15 cellular contexts compared by ENCODE assay signal in genomic region chr22:38110863-38111852, GRCh38. TPM values are rescaled to one million over a fixed set of nuclear protein-coding genes. Genes with fewer than 3 reads are reported as not detected.
DNase-seq lines count a peak whose midpoint lies in the region; ATAC-seq and TF ChIP-seq lines count a peak whose summit lies in the region.
"Had no signal": no experiment of that assay in that cellular context is flagged by ENCODE, and none has a peak within 500 bp of the region (broad histone marks: within the 10 kb centered on the region; RNA-seq: fewer than 3 reads in every experiment).

No MANE protein-coding gene starts in this region.

- ATAC-seq in GM23338 (peak; percentile 57), HG03457 (IDR thresholded peaks at IDR 0.05; ENCODE audit: unreplicated experiment) (no peak)
- ATAC-seq: naive thymus-derived CD8-positive, alpha-beta T cell had no signal

- in situ Hi-C loops in GM13977 (cut with MboI; ENCODE audit: low pct_unique_long_range_greater_than_20kb, low sequenced_read_pairs, unreplicated experiment), result no loop called here

- H3K9me2 ChIP-seq in GM23338 (ENCODE audit: insufficient read depth), result no peaks in the 10 kb centered on the region

- no peaks in the 10 kb centered on the region for H3K36me3 ChIP-seq in GM23338 (ENCODE audit: insufficient read depth)
- no peaks in the 10 kb centered on the region for H3K36me3 ChIP-seq in SJCRH30
- H3K36me3 ChIP-seq in rectal smooth muscle tissue (ENCODE audit: control insufficient read depth, insufficient read depth, low read length), result no peaks in the 10 kb centered on the region
- H3K36me3 ChIP-seq: breast epithelium had no signal

- no peaks in the 10 kb centered on the region for H4K20me1 ChIP-seq in GM23338 (replicated peaks; ENCODE audit: insufficient read depth)

- H2AFZ ChIP-seq in GM23338, result 0 out of 2 replicates have a peak overlapping the region, but pooled peaks have one; percentile 23

- no peaks in the 10 kb centered on the region for H3K9me3 ChIP-seq in SJCRH30 (replicated peaks)
- H3K9me3 ChIP-seq: breast epithelium, testis had no signal

- TF ChIP-seq CTCF in GM23338 (conservative IDR thresholded peaks at IDR 0.05; ENCODE audit: low read depth in 2 of 2) (no peak), GM13977 (IDR thresholded peaks at IDR 0.05; ENCODE audit: extremely low read depth, insufficient read depth, missing control alignments) (no peak)

- H3K4me1 Mint-ChIP-seq in GM23338, result peaks cover 11% of the 10 kb centered on the region; the same call in 2 of the 3 replicates

- H3K27ac Mint-ChIP-seq in GM23338, result peak overlapping the region; percentile 27; the same call in 1 of the 2 replicates

- H3K27me3 ChIP-seq in GM23338 (ENCODE audit: insufficient read depth) (no peaks in the 10 kb centered on the region), SJCRH30 (no peaks in the 10 kb centered on the region), rectal smooth muscle tissue (ENCODE audit: control insufficient read depth, insufficient read depth, low read length) (no peaks in the 10 kb centered on the region)
- H3K27me3 ChIP-seq: breast epithelium, testis had no signal

- H3K36me3 Mint-ChIP-seq in GM23338 (ENCODE audit: low read depth), result peaks cover 3% of the 10 kb centered on the region; the same call in 1 of the 3 replicates

- peaks cover 29% of the 10 kb centered on the region for H3K27me3 Mint-ChIP-seq in GM23338 (ENCODE audit: insufficient read depth, low read depth, poor library complexity)
- H3K27me3 Mint-ChIP-seq: naive thymus-derived CD8-positive, alpha-beta T cell had no signal

- H3K27ac ChIP-seq in GM23338 (ENCODE audit: low read depth) (no peak overlapping the region), SJCRH30 (no peak overlapping the region), rectal smooth muscle tissue (ENCODE audit: low read depth, low read length) (no peak overlapping the region)
- H3K27ac ChIP-seq: breast epithelium, epithelial cell of prostate, testis had no signal

- H3K4me1 ChIP-seq in GM23338 (ENCODE audit: insufficient read depth) (peaks cover 8% of the 10 kb centered on the region; the same call in 1 of the 2 replicates), SJCRH30 (peaks cover 11% of the 10 kb centered on the region), rectal smooth muscle tissue (ENCODE audit: control insufficient read depth, insufficient read depth, low read length) (no peaks in the 10 kb centered on the region)

- peaks cover 5% of the 10 kb centered on the region; the same call in 2 of the 3 replicates for H3K9me3 Mint-ChIP-seq in GM23338
- H3K9me3 Mint-ChIP-seq: naive thymus-derived CD8-positive, alpha-beta T cell had no signal

- H3K4me2 ChIP-seq in GM23338, result no peak overlapping the region
- H3K4me2 ChIP-seq: smooth muscle cell had no signal

- H3K79me2 ChIP-seq in GM23338 (replicated peaks; ENCODE audit: insufficient read depth), result no peaks in the 10 kb centered on the region

- no peak overlapping the region for H3K4me3 Mint-ChIP-seq in GM23338
- H3K4me3 Mint-ChIP-seq: naive thymus-derived CD8-positive, alpha-beta T cell had no signal

- no peak overlapping the region for H3K4me3 ChIP-seq in GM23338
- H3K4me3 ChIP-seq in SJCRH30, result no peak overlapping the region
- H3K4me3 ChIP-seq in rectal smooth muscle tissue (ENCODE audit: low read length), result peak overlapping the region; percentile 40
- H3K4me3 ChIP-seq: breast epithelium, smooth muscle cell, testis had no signal

- DNase-seq in GM23338 (ENCODE audit: low spot score), result peak; percentile 72
- DNase-seq in SJCRH30, result peak; percentile 34 to 45
- peak; percentile 70 for DNase-seq in iPS-NIHi11 (ENCODE audit: low spot score)
- no peak for DNase-seq in GM13977 (ENCODE audit: low spot score)
- DNase-seq in activated CD8-positive, alpha-beta memory T cell treated with anti-CD3 and anti-CD28 coated beads for 24 hours, result no peak
- DNase-seq: activated CD4-positive, alpha-beta T cell treated with anti-CD3 and anti-CD28 coated beads for 48 hours; DMS79 treated with DMSO at 0.1 percent for 48 hours; naive thymus-derived CD8-positive, alpha-beta T cell; NCI-H146; testis had no signal

- peaks cover 7% of the 10 kb centered on the region for H3F3A ChIP-seq in GM23338 (replicated peaks; ENCODE audit: low read depth)

- H3K9ac ChIP-seq in rectal smooth muscle tissue (ENCODE audit: low read length), result peak overlapping the region; percentile 16

TF ChIP-seq in GM23338, 12 proteins besides CTCF, POLR2A, EP300 and RAD21 (continues in another document):
- TF ChIP-seq EZH2phosphoT487 (IDR thresholded peaks at IDR 0.05; ENCODE audit: unreplicated experiment) (no peak), ZNF114 (CRISPR knock-in tag; IDR thresholded peaks at IDR 0.05) (no peak), ZNF331 (CRISPR knock-in tag; IDR thresholded peaks at IDR 0.05; ENCODE audit: low read depth) (no peak), NANOG (IDR thresholded peaks at IDR 0.05; ENCODE audit: borderline replicate concordance) (no peak), ETS1 (IDR thresholded peaks at IDR 0.05) (no peak), JUNB (IDR thresholded peaks at IDR 0.05; ENCODE audit: unreplicated experiment) (no peak), REST (IDR thresholded peaks at IDR 0.05; ENCODE audit: unreplicated experiment) (no peak)

RNA-seq across cellular contexts. Expression of gene BAIAP2L2, which starts 0.7 kb away (rescaled TPM):
- 3.9 and 5.6 TPM in 2 replicates for total RNA-seq in GM23338 (2014; rRNA removed; shearing (Covaris generic))
- 5.6 and 7.6 TPM in 2 replicates for polyA plus RNA-seq in GM23338 (2016; fragmentation: Nextera tagmentation; extraction: Ambion mirVana)
- not detected in 2 replicates for total RNA-seq in SJCRH30 (2014; rRNA removed; shearing (Covaris generic))
- polyA plus RNA-seq: naive thymus-derived CD8-positive, alpha-beta T cell had no signal

RNA-seq across cellular contexts. Expression of gene SLC16A8, which starts 27.2 kb away (rescaled TPM):
- total RNA-seq in GM23338 (2014; rRNA removed; shearing (Covaris generic)), result 0.66 and 1.0 TPM in 2 replicates
- 0.52 and 0.56 TPM in 2 replicates for polyA plus RNA-seq in GM23338 (2016; fragmentation: Nextera tagmentation; extraction: Ambion mirVana)
- total RNA-seq in SJCRH30 (2014; rRNA removed; shearing (Covaris generic)), result 1.1 and 1.4 TPM in 2 replicates
- total RNA-seq: naive thymus-derived CD8-positive, alpha-beta T cell; smooth muscle cell had no signal
- polyA plus RNA-seq: naive thymus-derived CD8-positive, alpha-beta T cell had no signal

RNA-seq across cellular contexts. Expression of gene PICK1, which starts 54.0 kb away (rescaled TPM):
- total RNA-seq in GM23338 (2014; rRNA removed; shearing (Covaris generic)), result 28.3 and 36.2 TPM in 2 replicates
- 14.0 and 15.9 TPM in 2 replicates for polyA plus RNA-seq in GM23338 (2016; fragmentation: Nextera tagmentation; extraction: Ambion mirVana)
- total RNA-seq in SJCRH30 (2014; rRNA removed; shearing (Covaris generic)), result 0.45 and 1.2 TPM in 2 replicates

Comparison
In these comparisons a context has a peak if more than half of its experiments do, and no peak if none do; other contexts are left out.
1. DNase-seq: peak in GM23338 (single experiment), SJCRH30 (2 of 2) and iPS-NIHi11 (single experiment); none in GM13977 (single experiment) and activated CD8-positive, alpha-beta memory T cell treated with anti-CD3 and anti-CD28 coated beads for 24 hours (single experiment).
2. RNA of gene PICK1, which starts 54.0 kb away (total RNA-seq): 28.3 to 36.2 TPM in GM23338; 0.45 to 1.2 TPM in SJCRH30; every median in the first group is over 10 times any median in the second.